In genomic region chr4:121061861-121062260, GRCh38 we compare ENCODE assay signal across 29 cellular contexts. TPM values are rescaled to one million over a fixed set of nuclear protein-coding genes. Genes with fewer than 3 reads are reported as not detected.
"Had no signal": no experiment of that assay in that cellular context is flagged by ENCODE, and none has a peak within 500 bp of the region (broad histone marks: within the 10 kb centered on the region; RNA-seq: fewer than 3 reads in every experiment).

No MANE protein-coding gene starts in this region.

- H3K4me1 ChIP-seq: colonic mucosa, prostate gland, suprapubic skin had no signal

- H3K27ac ChIP-seq: colonic mucosa, prostate gland, suprapubic skin, transverse colon had no signal

- H3K4me3 ChIP-seq: colonic mucosa, esophagus squamous epithelium, prostate gland, right atrium auricular region, smooth muscle cell, suprapubic skin, transverse colon had no signal

- H3K9me3 ChIP-seq: colonic mucosa, esophagus squamous epithelium, prostate gland, right atrium auricular region, suprapubic skin, transverse colon had no signal

- H3K27ac Mint-ChIP-seq: dendritic cell treated with granulocyte-macrophage colony-stimulating factor and Interleukin-4, amounts not matched to agents 40 ng/mL and 50 ng/mL, for 4 days; endodermal cell; mesothelial cell of epicardium; nephron progenitor cell; stimulated activated naive CD8-positive, alpha-beta T cell treated with anti-CD3 and anti-CD28 coated beads, Interleukin-15, amount 100 ng/mL, for 72 hours had no signal

- ATAC-seq: left lobe of liver; naive thymus-derived CD4-positive, alpha-beta T cell; sciatic nerve; stimulated activated naive CD8-positive, alpha-beta T cell treated with anti-CD3 and anti-CD28 coated beads, Interleukin-15, amount 100 ng/mL, for 72 hours had no signal

- H3K4me1 Mint-ChIP-seq: central memory CD8-positive, alpha-beta T cell had no signal

- H3K27me3 ChIP-seq: colonic mucosa, right atrium auricular region, suprapubic skin, transverse colon had no signal

- H3K36me3 ChIP-seq: colonic mucosa, esophagus squamous epithelium, prostate gland, right atrium auricular region, suprapubic skin, transverse colon had no signal

- H3K4me3 Mint-ChIP-seq: central memory CD8-positive, alpha-beta T cell; dendritic cell treated with granulocyte-macrophage colony-stimulating factor and Interleukin-4, amounts not matched to agents 40 ng/mL and 50 ng/mL, for 4 days; endodermal cell; mesothelial cell of epicardium; naive thymus-derived CD4-positive, alpha-beta T cell; nephron progenitor cell; stimulated activated naive CD8-positive, alpha-beta T cell treated with anti-CD3 and anti-CD28 coated beads, Interleukin-15, amount 100 ng/mL, for 72 hours had no signal

- DNase-seq: colonic mucosa; effector CD8-positive, alpha-beta T cell; endodermal cell; erythroblast; esophagus squamous epithelium; foreskin melanocyte; kidney; mesenchymal stem cell; naive thymus-derived CD4-positive, alpha-beta T cell; nephron progenitor cell; nucleus accumbens; stimulated activated CD4-positive, alpha-beta T cell treated with anti-CD3 and anti-CD28 coated beads, Interleukin-12 subunit alpha, Interleukin-12 subunit beta, amount 100 ng/mL, for 4 hours; stimulated activated CD4-positive, alpha-beta T cell treated with anti-CD3 and anti-CD28 coated beads, Interleukin-1b, Interleukin-23, amount 100 ng/mL, for 48 hours; stimulated activated CD4-positive, alpha-beta T cell treated with anti-CD3 and anti-CD28 coated beads, Interleukin-4, amount 100 ng/mL, for 1 hour; stimulated activated CD8-positive, alpha-beta memory T cell treated with anti-CD3 and anti-CD28 coated beads, Interleukin-4, amount 100 ng/mL, for 48 hours; stimulated activated naive CD4-positive, alpha-beta T cell; stimulated activated naive CD8-positive, alpha-beta T cell treated with anti-CD3 and anti-CD28 coated beads, Interleukin-15, amount 100 ng/mL, for 72 hours; transverse colon had no signal

- H3K9me3 Mint-ChIP-seq: central memory CD8-positive, alpha-beta T cell; dendritic cell treated with granulocyte-macrophage colony-stimulating factor and Interleukin-4, amounts not matched to agents 40 ng/mL and 50 ng/mL, for 4 days; endodermal cell; mesothelial cell of epicardium; naive thymus-derived CD4-positive, alpha-beta T cell; nephron progenitor cell; stimulated activated naive CD8-positive, alpha-beta T cell treated with anti-CD3 and anti-CD28 coated beads, Interleukin-15, amount 100 ng/mL, for 72 hours had no signal

- H3K36me3 Mint-ChIP-seq: mesothelial cell of epicardium; naive thymus-derived CD4-positive, alpha-beta T cell had no signal

RNA-seq across cellular contexts. Expression of gene NDNF, which starts 10.5 kb away (rescaled TPM):
- total RNA-seq: endothelial cell of umbilical vein; naive thymus-derived CD4-positive, alpha-beta T cell; osteocyte had no signal
- polyA plus RNA-seq: endothelial cell of umbilical vein; naive thymus-derived CD4-positive, alpha-beta T cell had no signal
